ENCODE assay signal across 14 cellular contexts in genomic region chr14:65419593-65420252, GRCh38. TPM values are rescaled to one million over a fixed set of nuclear protein-coding genes. Genes with fewer than 3 reads are reported as not detected.
A peak's percentile ranks its signal among the peaks of the same experiment; 100 is the strongest.
DNase-seq lines count a peak whose midpoint lies in the region; ATAC-seq, FAIRE-seq and TF ChIP-seq lines count a peak whose summit lies in the region.
"Had no signal": no experiment of that assay in that cellular context is flagged by ENCODE, and none has a peak within 500 bp of the region (broad histone marks: within the 10 kb centered on the region; RNA-seq: fewer than 3 reads in every experiment).

No MANE protein-coding gene starts in this region.

- H3K9me3 ChIP-seq in small intestine (ENCODE audit: control insufficient read depth, low read depth): no peaks in the 10 kb centered on the region

- no peak overlapping the region for H3K4me3 ChIP-seq in small intestine (ENCODE audit: low read depth in 1 of 2, low read length in 2 of 2)

- DNase-seq in activated naive CD4-positive, alpha-beta T cell treated with anti-CD3 and anti-CD28 coated beads, Interleukin-2, amount 10 ng/mL, durations not matched to agents 7 days and 5 days: no peak
- DNase-seq in activated naive CD4-positive, alpha-beta T cell treated with anti-CD3 and anti-CD28 coated beads, Interleukin-2, amount 50 U/mL, for 72 hours (ENCODE audit: low spot score in 2 of 2): no peak
- DNase-seq in HTR-8/SVneo (ENCODE audit: insufficient read length, low spot score) (no peak), activated B cell treated with CpG ODN at 0.5 μM for 24 hours (no peak), small intestine (no peak), DMS153 (lab: John Stamatoyannopoulos, UW) (no peak), medulla oblongata (ENCODE audit: extremely low spot score) (no peak)
- no peak for DNase-seq in activated CD4-positive, alpha-beta T cell treated with anti-CD3 and anti-CD28 coated beads for 4 hours
- DNase-seq: AML-193, H7, NCI-H1048, NCI-H2107, NCI-H748 treated with DMSO at 0.1 percent for 48 hours, SHP77 treated with DMSO at 0.1 percent for 48 hours had no signal

- POLR2A ChIA-PET in activated B cell treated with CpG ODN at 0.5 μM for 24 hours (lab: Charles Lee): no interaction called here

- peaks cover 13% of the 10 kb centered on the region for H3K36me3 Mint-ChIP-seq in activated naive CD4-positive, alpha-beta T cell treated with anti-CD3 and anti-CD28 coated beads, Interleukin-2, amount 10 ng/mL, durations not matched to agents 7 days and 5 days
- H3K36me3 Mint-ChIP-seq in activated naive CD4-positive, alpha-beta T cell treated with anti-CD3 and anti-CD28 coated beads, Interleukin-2, amount 50 U/mL, for 72 hours: peaks cover 4 to 7% of the 10 kb centered on the region in 2 donors
- H3K36me3 Mint-ChIP-seq in activated B cell treated with CpG ODN at 0.5 μM for 24 hours (ENCODE audit: low read depth): peaks cover 14% of the 10 kb centered on the region

- H3K27me3 ChIP-seq in small intestine (ENCODE audit: control insufficient read depth in 2 of 2, insufficient read depth in 2 of 2, low read length in 2 of 2): no peaks in the 10 kb centered on the region

- 17 to 58% (median 33%) methylated on average over 5 of the region's 5 CpGs for WGBS in small intestine, 3 donors

- ATAC-seq in activated naive CD4-positive, alpha-beta T cell treated with anti-CD3 and anti-CD28 coated beads, Interleukin-2, amount 50 U/mL, for 72 hours: no peak
- ATAC-seq in activated B cell treated with CpG ODN at 0.5 μM for 24 hours (ENCODE audit: low read depth): no peak

- FAIRE-seq in HTR-8/SVneo (lab: Jason Lieb, UNC) (peak; percentile 82), small intestine (lab: Jason Lieb, UNC) (peak; percentile 19)

- CTCF ChIA-PET in activated naive CD4-positive, alpha-beta T cell treated with anti-CD3 and anti-CD28 coated beads, Interleukin-2, amount 10 ng/mL, durations not matched to agents 7 days and 5 days (lab: Charles Lee): interaction anchor here (2.1 kb wide), 1 partner anchor 405 kb away, joined by 9 read pairs; no protein-coding TSS in a partner anchor
- CTCF ChIA-PET in activated B cell treated with CpG ODN at 0.5 μM for 24 hours (lab: Charles Lee): interaction anchor here (1.1 kb wide), 1 partner anchor 405 kb away, joined by 3 read pairs; no protein-coding TSS in a partner anchor

- no peaks in the 10 kb centered on the region for H3K36me3 ChIP-seq in small intestine (ENCODE audit: control insufficient read depth in 2 of 2, insufficient read depth in 2 of 2, low read length in 2 of 2)

- TF ChIP-seq CTCF in activated B cell treated with CpG ODN at 0.5 μM for 24 hours (IDR thresholded peaks at IDR 0.05): no peak

- H3K4me1 Mint-ChIP-seq in activated naive CD4-positive, alpha-beta T cell treated with anti-CD3 and anti-CD28 coated beads, Interleukin-2, amount 10 ng/mL, durations not matched to agents 7 days and 5 days: peaks cover 28% of the 10 kb centered on the region
- peaks cover 40% of the 10 kb centered on the region for H3K4me1 Mint-ChIP-seq in activated B cell treated with CpG ODN at 0.5 μM for 24 hours

- H3K9me3 Mint-ChIP-seq in activated naive CD4-positive, alpha-beta T cell treated with anti-CD3 and anti-CD28 coated beads, Interleukin-2, amount 10 ng/mL, durations not matched to agents 7 days and 5 days: no peaks in the 10 kb centered on the region
- H3K9me3 Mint-ChIP-seq in activated naive CD4-positive, alpha-beta T cell treated with anti-CD3 and anti-CD28 coated beads, Interleukin-2, amount 50 U/mL, for 72 hours: no peaks in the 10 kb centered on the region
- no peaks in the 10 kb centered on the region for H3K9me3 Mint-ChIP-seq in activated B cell treated with CpG ODN at 0.5 μM for 24 hours

- H3K27ac Mint-ChIP-seq in activated naive CD4-positive, alpha-beta T cell treated with anti-CD3 and anti-CD28 coated beads, Interleukin-2, amount 10 ng/mL, durations not matched to agents 7 days and 5 days: peak overlapping the region; percentile 28
- no peak overlapping the region for H3K27ac Mint-ChIP-seq in activated naive CD4-positive, alpha-beta T cell treated with anti-CD3 and anti-CD28 coated beads, Interleukin-2, amount 50 U/mL, for 72 hours
- H3K27ac Mint-ChIP-seq in activated B cell treated with CpG ODN at 0.5 μM for 24 hours: peak overlapping the region; percentile 18

- no peak overlapping the region for H3K27ac ChIP-seq in small intestine (ENCODE audit: low read depth in 1 of 2, low read length in 1 of 2)

- no peaks in the 10 kb centered on the region for H3K27me3 Mint-ChIP-seq in activated naive CD4-positive, alpha-beta T cell treated with anti-CD3 and anti-CD28 coated beads, Interleukin-2, amount 10 ng/mL, durations not matched to agents 7 days and 5 days
- no peaks in the 10 kb centered on the region for H3K27me3 Mint-ChIP-seq in activated B cell treated with CpG ODN at 0.5 μM for 24 hours

- intact Hi-C loops in activated B cell treated with CpG ODN at 0.5 μM for 24 hours (cut with micrococcal nuclease): no loop called here

- H3K4me3 Mint-ChIP-seq in activated naive CD4-positive, alpha-beta T cell treated with anti-CD3 and anti-CD28 coated beads, Interleukin-2, amount 10 ng/mL, durations not matched to agents 7 days and 5 days: no peak overlapping the region
- no peak overlapping the region for H3K4me3 Mint-ChIP-seq in activated B cell treated with CpG ODN at 0.5 μM for 24 hours

- H3K4me1 ChIP-seq in small intestine (ENCODE audit: control insufficient read depth in 2 of 2, insufficient read depth in 1 of 2, low read depth in 1 of 2, low read length in 1 of 2): peaks cover 2% of the 10 kb centered on the region in 2 donors

RNA-seq across cellular contexts. Expression of gene FUT8, which starts 7.2 kb away (rescaled TPM):
- total RNA-seq in activated naive CD4-positive, alpha-beta T cell treated with anti-CD3 and anti-CD28 coated beads, Interleukin-2, amount 50 U/mL, for 72 hours: 10 to 100 TPM; 56.6 to 98.8 TPM
- total RNA-seq in activated B cell treated with CpG ODN at 0.5 μM for 24 hours: 115 and 123 TPM in 2 replicates
- polyA plus RNA-seq in small intestine: 10 to 100 TPM in 1 of 3 donors, 1 to 10 TPM in 2; 4.7 to 52.1 (median 5.1) TPM

Comparison
In these comparisons a context has a peak if more than half of its experiments do, and no peak if none do; other contexts are left out.
1. H3K27ac Mint-ChIP-seq: peak in activated naive CD4-positive, alpha-beta T cell treated with anti-CD3 and anti-CD28 coated beads, Interleukin-2, amount 10 ng/mL, durations not matched to agents 7 days and 5 days (single experiment) and activated B cell treated with CpG ODN at 0.5 μM for 24 hours (single experiment); none in activated naive CD4-positive, alpha-beta T cell treated with anti-CD3 and anti-CD28 coated beads, Interleukin-2, amount 50 U/mL, for 72 hours (0 of 2).